23 cellular contexts compared by ENCODE assay signal in the genomic region with DNA sequence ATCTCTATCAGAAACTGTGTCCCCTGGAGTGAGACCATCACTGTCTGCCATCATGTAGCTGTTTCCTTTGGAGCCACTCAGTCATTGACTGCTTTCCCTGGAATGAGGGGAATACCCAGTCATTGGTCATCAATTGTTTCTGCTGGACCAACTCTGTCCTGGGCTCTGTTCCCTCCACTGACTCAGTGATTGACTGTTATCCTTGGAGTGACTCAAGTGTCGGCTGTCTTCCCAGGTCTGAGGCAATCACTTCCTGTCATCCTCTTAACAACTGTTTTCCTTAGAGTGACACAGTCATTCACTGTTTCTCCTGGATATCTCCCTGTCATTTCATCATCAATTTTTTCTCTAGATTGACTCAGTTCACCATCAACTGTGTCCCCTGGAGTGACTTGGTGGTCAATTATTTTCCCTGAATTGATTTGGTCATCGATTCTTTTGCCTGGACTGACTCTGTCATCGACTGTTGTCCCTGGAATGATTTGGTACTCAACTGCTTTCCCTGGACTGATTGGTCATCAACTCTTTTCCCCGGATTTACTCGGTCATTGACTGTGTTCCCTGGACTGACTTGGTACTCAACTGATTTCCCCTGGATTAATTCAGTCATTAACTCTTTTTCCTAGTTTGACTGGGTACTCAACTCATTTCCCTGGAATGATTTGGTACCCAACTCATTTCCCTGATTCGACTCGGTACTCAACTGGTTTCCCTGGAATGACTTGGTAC.
DNase-seq lines count a peak whose midpoint lies in the region; ATAC-seq, FAIRE-seq and TF ChIP-seq lines count a peak whose summit lies in the region.
"Had no signal": no experiment of that assay in that cellular context is flagged by ENCODE, and none has a peak within 500 bp of the region (broad histone marks: within the 10 kb centered on the region; RNA-seq: fewer than 3 reads in every experiment).

No MANE protein-coding gene starts in this region.

- H3K27ac Mint-ChIP-seq in T-helper 17 cell = no peak overlapping the region
- H3K27ac Mint-ChIP-seq: activated CD8-positive, alpha-beta T cell treated with anti-CD3 and anti-CD28 coated beads, Interleukin-2, amount 10 ng/mL, durations not matched to agents 7 days and 5 days; activated naive CD4-positive, alpha-beta T cell treated with anti-CD3 and anti-CD28 coated beads for 36 hours; activated T-cell treated with anti-CD3 and anti-CD28 coated beads, Interleukin-2, amount 50 U/mL, for 24 hours; CD14-positive monocyte; natural killer cell treated with Interleukin-12 subunit alpha and Interleukin-12 subunit beta and Interleukin-15 and Interleukin-18, amount 100 ng/mL, for 72 hours; type B pancreatic cell had no signal

- no peaks in the 10 kb centered on the region for H3K79me2 ChIP-seq in GM12878 (ENCODE audit: control insufficient read depth, insufficient read depth, low read length)

- H2AFZ ChIP-seq in GM12878 (ENCODE audit: control insufficient read depth, low read depth, low read length) = no peak overlapping the region

- no peak for TF ChIP-seq RAD21 in GM12878 (IDR thresholded peaks at IDR 0.05; ENCODE audit: insufficient read depth, low read depth, low read length)

- intact Hi-C loops in GM12878 (cut with micrococcal nuclease; ENCODE audit: unreplicated experiment) = no loop called here

- POLR2A ChIA-PET in GM12878 (lab: Charles Lee) = no interaction called here

- no peaks in the 10 kb centered on the region for H3K27me3 Mint-ChIP-seq in T-helper 17 cell
- H3K27me3 Mint-ChIP-seq: activated T-cell treated with anti-CD3 and anti-CD28 coated beads, Interleukin-2, amount 50 U/mL, for 24 hours; natural killer cell treated with Interleukin-12 subunit alpha and Interleukin-12 subunit beta and Interleukin-15 and Interleukin-18, amount 100 ng/mL, for 72 hours; type B pancreatic cell had no signal

- no peak for TF ChIP-seq POLR2A in GM12878 (IDR thresholded peaks at IDR 0.05; ENCODE audit: low read depth, low read length)

- no TSS peak for BruUV-seq in GM12878 (replicated peaks; lab: Mats Ljungman, UMichigan)

- no peak overlapping the region for H3K4me3 Mint-ChIP-seq in T-helper 17 cell
- H3K4me3 Mint-ChIP-seq: activated CD8-positive, alpha-beta T cell treated with anti-CD3 and anti-CD28 coated beads, Interleukin-2, amount 10 ng/mL, durations not matched to agents 7 days and 5 days; activated naive CD4-positive, alpha-beta T cell treated with anti-CD3 and anti-CD28 coated beads for 36 hours; activated T-cell treated with anti-CD3 and anti-CD28 coated beads, Interleukin-2, amount 50 U/mL, for 24 hours; CD14-positive monocyte; natural killer cell treated with Interleukin-12 subunit alpha and Interleukin-12 subunit beta and Interleukin-15 and Interleukin-18, amount 100 ng/mL, for 72 hours; type B pancreatic cell had no signal

- no peaks in the 10 kb centered on the region for H3K36me3 ChIP-seq in GM12878 (ENCODE audit: control insufficient read depth in 2 of 2, insufficient read depth in 2 of 2, low read length in 1 of 2)
- H3K36me3 ChIP-seq: SJCRH30 had no signal

- WGBS in GM12878 (ENCODE audit: insufficient coverage, insufficient replicate concordance, low lambda C conversion rate, missing lambda C conversion rate) = 14% methylated on average over 7 of the region's 7 CpGs

- DNase-seq in AG08395 (ENCODE audit: low spot score) (peak; percentile 10), HK-2 (ENCODE audit: unreplicated experiment) (peak; percentile 21), GM12878 (ENCODE audit: low read depth, low spot score) (no peak), kidney tubule cell (ENCODE audit: low spot score) (peak; percentile 95), DMS114 treated with DMSO at 0.1 percent for 48 hours (lab: John Stamatoyannopoulos, UW; ENCODE audit: unreplicated experiment) (no peak), T-helper 17 cell (no peak), NCI-H1105 (lab: John Stamatoyannopoulos, UW) (no peak)
- DNase-seq: activated CD8-positive, alpha-beta T cell treated with anti-CD3 and anti-CD28 coated beads, Interleukin-2, amount 10 ng/mL, durations not matched to agents 7 days and 5 days; activated naive CD4-positive, alpha-beta T cell treated with anti-CD3 and anti-CD28 coated beads for 36 hours; activated T-cell treated with anti-CD3 and anti-CD28 coated beads, Interleukin-2, amount 50 U/mL, for 24 hours; anterior cingulate cortex; DMS153; NCI-H1105 treated with DMSO at 0.1 percent for 48 hours; NCI-H748 treated with DMSO at 0.1 percent for 48 hours; stimulated activated CD4-positive, alpha-beta T cell treated with anti-CD3 and anti-CD28 coated beads, Interleukin-2, amount 100 ng/mL, for 24 hours; stimulated activated naive CD8-positive, alpha-beta T cell treated with anti-CD3 and anti-CD28 coated beads, Interleukin-15, Interleukin-2, amounts not matched to agents 100 U/mL and 50 U/mL, for 24 hours had no signal

- H3K27me3 ChIP-seq in GM12878 (replicated peaks in 1 of 2; ENCODE audit: control insufficient read depth in 2 of 2, insufficient read depth in 2 of 2, low read length in 1 of 2) = no peaks in the 10 kb centered on the region
- H3K27me3 ChIP-seq: SJCRH30 had no signal

- no peak overlapping the region for H3K4me2 ChIP-seq in GM12878 (ENCODE audit: control insufficient read depth, insufficient read depth)
- H3K4me2 ChIP-seq: KMS-11 had no signal

- H4K20me1 ChIP-seq in GM12878 (ENCODE audit: control insufficient read depth, insufficient read depth) = no peaks in the 10 kb centered on the region

- SMC1A ChIA-PET in GM12878 (lab: Charles Lee; ENCODE audit: uncharacterized antibody, unreplicated experiment) = no interaction called here

- TF ChIP-seq EP300 in GM12878 (IDR thresholded peaks at IDR 0.05; ENCODE audit: borderline replicate concordance in 1 of 2, control insufficient read depth in 1 of 2, low read depth in 2 of 2, low read length in 2 of 2) = no peak

- no peak for ATAC-seq in GM12878
- no peak for ATAC-seq in HG03139 (IDR thresholded peaks at IDR 0.05; ENCODE audit: unreplicated experiment)
- no peak for ATAC-seq in T-helper 17 cell
- ATAC-seq: activated CD8-positive, alpha-beta T cell treated with anti-CD3 and anti-CD28 coated beads, Interleukin-2, amount 10 ng/mL, durations not matched to agents 7 days and 5 days; natural killer cell treated with Interleukin-12 subunit alpha and Interleukin-12 subunit beta and Interleukin-15 and Interleukin-18, amount 100 ng/mL, for 72 hours; stimulated activated naive CD8-positive, alpha-beta T cell treated with anti-CD3 and anti-CD28 coated beads, Interleukin-15, Interleukin-2, amounts not matched to agents 100 U/mL and 50 U/mL, for 24 hours had no signal

- no peaks in the 10 kb centered on the region for H3K4me1 ChIP-seq in GM12878 (ENCODE audit: control insufficient read depth, insufficient read depth, low read length)
- H3K4me1 ChIP-seq: SJCRH30 had no signal

- H3K4me3 ChIP-seq in GM12878 = no peak overlapping the region
- H3K4me3 ChIP-seq: SJCRH30 had no signal

- no peaks in the 10 kb centered on the region for H3K36me3 Mint-ChIP-seq in T-helper 17 cell (ENCODE audit: low read depth)
- H3K36me3 Mint-ChIP-seq: CD14-positive monocyte; natural killer cell treated with Interleukin-12 subunit alpha and Interleukin-12 subunit beta and Interleukin-15 and Interleukin-18, amount 100 ng/mL, for 72 hours; type B pancreatic cell had no signal

- no peak for FAIRE-seq in GM12878 (lab: Jason Lieb, UNC)
- FAIRE-seq: A204.1 had no signal

- no peak for TF ChIP-seq CTCF in GM12878 (IDR thresholded peaks at IDR 0.05 in 2 of 3, conservative IDR thresholded peaks at IDR 0.05 in 1 of 3; ENCODE audit: control insufficient read depth in 2 of 3, extremely low read depth in 1 of 3, insufficient read depth in 1 of 3, low read depth in 3 of 3, low read length in 3 of 3)

- CTCF ChIA-PET in GM12878 (lab: Yijun Ruan, JAX) = interaction anchor here (2.1 kb wide), 1 partner anchor 13 kb away, joined by 6 read pairs; no protein-coding TSS in a partner anchor

- H3K9ac ChIP-seq in GM12878 (ENCODE audit: control insufficient read depth, insufficient read depth, low read length) = no peak overlapping the region
- H3K9ac ChIP-seq: KMS-11 had no signal

- RAD21 ChIA-PET in GM12878 (lab: Charles Lee; ENCODE audit: unreplicated experiment) = no interaction called here

- H3K4me1 Mint-ChIP-seq in T-helper 17 cell = no peaks in the 10 kb centered on the region
- H3K4me1 Mint-ChIP-seq: CD14-positive monocyte had no signal

- no peak overlapping the region for H3K27ac ChIP-seq in GM12878 (ENCODE audit: control insufficient read depth, insufficient read depth)
- H3K27ac ChIP-seq: KMS-11, SJCRH30 had no signal

- H3K9me3 ChIP-seq in GM12878 (replicated peaks; ENCODE audit: control insufficient read depth, insufficient read depth, low read length) (no peaks in the 10 kb centered on the region), T-helper 17 cell (ENCODE audit: control insufficient read depth, low read length, poor library complexity, severe bottlenecking) (peaks cover 3% of the 10 kb centered on the region)
- H3K9me3 ChIP-seq: SJCRH30 had no signal

- in situ Hi-C loops in GM12878 (cut with MboI) = no loop called here

TF ChIP-seq in GM12878, 131 proteins besides CTCF, POLR2A, EP300 and RAD21 (continues in another document):
- TF ChIP-seq SIN3A (IDR thresholded peaks at IDR 0.05; ENCODE audit: low read depth, low read length) (no peak), NRF1 (conservative IDR thresholded peaks at IDR 0.05; ENCODE audit: low read depth, low read length) (no peak), MTA2 (IDR thresholded peaks at IDR 0.05; ENCODE audit: low read depth) (no peak), YY1 (IDR thresholded peaks at IDR 0.05; ENCODE audit: low read depth, low read length) (no peak), STAT3 (IDR thresholded peaks at IDR 0.05; ENCODE audit: low read depth, low read length) (no peak), NR2C2 (IDR thresholded peaks at IDR 0.05; ENCODE audit: borderline replicate concordance, control insufficient read depth, insufficient read length, low read depth) (no peak), JUNB (IDR thresholded peaks at IDR 0.05) (no peak), TBL1XR1 (IDR thresholded peaks at IDR 0.05; ENCODE audit: low read depth, low read length) (no peak), HDGF (IDR thresholded peaks at IDR 0.05) (no peak), SMARCA5 (IDR thresholded peaks at IDR 0.05) (no peak), TCF12 (IDR thresholded peaks at IDR 0.05; ENCODE audit: low read depth, low read length) (no peak)
- TF ChIP-seq, protein P1, sequence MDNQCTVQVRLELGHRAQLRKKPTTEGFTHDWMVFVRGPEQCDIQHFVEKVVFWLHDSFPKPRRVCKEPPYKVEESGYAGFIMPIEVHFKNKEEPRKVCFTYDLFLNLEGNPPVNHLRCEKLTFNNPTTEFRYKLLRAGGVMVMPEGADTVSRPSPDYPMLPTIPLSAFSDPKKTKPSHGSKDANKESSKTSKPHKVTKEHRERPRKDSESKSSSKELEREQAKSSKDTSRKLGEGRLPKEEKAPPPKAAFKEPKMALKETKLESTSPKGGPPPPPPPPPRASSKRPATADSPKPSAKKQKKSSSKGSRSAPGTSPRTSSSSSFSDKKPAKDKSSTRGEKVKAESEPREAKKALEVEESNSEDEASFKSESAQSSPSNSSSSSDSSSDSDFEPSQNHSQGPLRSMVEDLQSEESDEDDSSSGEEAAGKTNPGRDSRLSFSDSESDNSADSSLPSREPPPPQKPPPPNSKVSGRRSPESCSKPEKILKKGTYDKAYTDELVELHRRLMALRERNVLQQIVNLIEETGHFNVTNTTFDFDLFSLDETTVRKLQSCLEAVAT (IDR thresholded peaks at IDR 0.05) = peak; percentile 99

Comparison
In these comparisons a context has a peak if more than half of its experiments do, and no peak if none do; other contexts are left out.
1. DNase-seq: peak in AG08395 (single experiment), HK-2 (single experiment) and kidney tubule cell (single experiment); none in GM12878 (single experiment), DMS114 treated with DMSO at 0.1 percent for 48 hours (single experiment), T-helper 17 cell (0 of 3) and NCI-H1105 (single experiment).